ENCODE assay signal across 30 cellular contexts in the genomic region with DNA sequence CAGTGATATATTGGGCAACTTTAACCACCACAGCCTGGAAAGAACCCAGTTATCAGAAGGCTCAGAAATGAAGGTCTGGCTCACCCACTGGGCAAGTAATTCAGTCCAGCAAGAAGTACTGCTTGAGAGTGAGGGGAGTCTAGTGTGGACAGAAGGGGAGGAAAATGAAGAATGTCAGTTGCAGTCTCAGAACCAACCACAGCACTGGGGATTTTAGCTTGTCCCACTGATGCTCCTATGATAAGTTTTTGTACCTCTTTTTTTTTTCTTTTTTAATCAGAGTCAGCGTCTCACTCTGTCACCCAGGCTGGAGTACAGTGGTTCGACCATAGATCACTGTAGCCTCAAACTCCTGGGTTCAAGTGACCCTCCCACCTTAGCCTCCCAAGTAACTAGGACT. TPM values are rescaled to one million over a fixed set of nuclear protein-coding genes. Genes with fewer than 3 reads are reported as not detected.
"Had no signal": no experiment of that assay in that cellular context is flagged by ENCODE, and none has a peak within 500 bp of the region (broad histone marks: within the 10 kb centered on the region; RNA-seq: fewer than 3 reads in every experiment).

No MANE protein-coding gene starts in this region.

- H3K27me3 ChIP-seq: heart right ventricle, tibial artery had no signal

- H3K27me3 Mint-ChIP-seq: activated T-helper 17 cell treated with anti-CD3 and anti-CD28 coated beads, Interleukin-2, amount 50 U/mL, for 72 hours; dendritic cell treated with granulocyte-macrophage colony-stimulating factor and Interleukin-4, amounts not matched to agents 40 ng/mL and 50 ng/mL, for 4 days; memory B cell had no signal

- H3K4me3 ChIP-seq: heart right ventricle, tibial artery had no signal

- H3K36me3 ChIP-seq: heart right ventricle, tibial artery had no signal

- ATAC-seq: activated T-helper 17 cell treated with anti-CD3 and anti-CD28 coated beads, Interleukin-2, amount 50 U/mL, for 72 hours; heart right ventricle; left cardiac atrium; sciatic nerve had no signal

- H3K9me3 Mint-ChIP-seq: activated CD4-positive, alpha-beta memory T cell treated with anti-CD3 and anti-CD28 coated beads, Interleukin-2, amount 10 ng/mL, durations not matched to agents 7 days and 5 days; activated naive CD4-positive, alpha-beta T cell treated with anti-CD3 and anti-CD28 coated beads for 36 hours; activated T-helper 17 cell treated with anti-CD3 and anti-CD28 coated beads, Interleukin-2, amount 50 U/mL, for 72 hours; brain; dendritic cell treated with granulocyte-macrophage colony-stimulating factor and Interleukin-4, amounts not matched to agents 40 ng/mL and 50 ng/mL, for 4 days; memory B cell; neural crest cell; T-helper 1 cell treated with Interleukin-12 subunit alpha and Interleukin-12 subunit beta and Interleukin-4 antibody, amounts not matched to agents 30 μg/mL and 1 μg/mL, for 36 hours had no signal

- H3K27ac ChIP-seq: heart right ventricle, tibial artery had no signal

- H3K4me1 ChIP-seq: heart right ventricle, tibial artery had no signal

- H3K27ac Mint-ChIP-seq: activated CD4-positive, alpha-beta memory T cell treated with anti-CD3 and anti-CD28 coated beads, Interleukin-2, amount 10 ng/mL, durations not matched to agents 7 days and 5 days; activated naive CD4-positive, alpha-beta T cell treated with anti-CD3 and anti-CD28 coated beads for 36 hours; activated T-helper 17 cell treated with anti-CD3 and anti-CD28 coated beads, Interleukin-2, amount 50 U/mL, for 72 hours; brain; dendritic cell treated with granulocyte-macrophage colony-stimulating factor and Interleukin-4, amounts not matched to agents 40 ng/mL and 50 ng/mL, for 4 days; memory B cell; T-helper 1 cell treated with Interleukin-12 subunit alpha and Interleukin-12 subunit beta and Interleukin-4 antibody, amounts not matched to agents 30 μg/mL and 1 μg/mL, for 36 hours had no signal

- H3K36me3 Mint-ChIP-seq: brain, memory B cell had no signal

- H3K9me3 ChIP-seq: heart right ventricle, tibial artery had no signal

- H3K4me3 Mint-ChIP-seq: activated CD4-positive, alpha-beta memory T cell treated with anti-CD3 and anti-CD28 coated beads, Interleukin-2, amount 10 ng/mL, durations not matched to agents 7 days and 5 days; activated naive CD4-positive, alpha-beta T cell treated with anti-CD3 and anti-CD28 coated beads for 36 hours; activated T-helper 17 cell treated with anti-CD3 and anti-CD28 coated beads, Interleukin-2, amount 50 U/mL, for 72 hours; brain; dendritic cell treated with granulocyte-macrophage colony-stimulating factor and Interleukin-4, amounts not matched to agents 40 ng/mL and 50 ng/mL, for 4 days; memory B cell; neural crest cell; T-helper 1 cell treated with Interleukin-12 subunit alpha and Interleukin-12 subunit beta and Interleukin-4 antibody, amounts not matched to agents 30 μg/mL and 1 μg/mL, for 36 hours had no signal

- DNase-seq: activated CD4-positive, alpha-beta memory T cell treated with anti-CD3 and anti-CD28 coated beads, Interleukin-2, amount 10 ng/mL, durations not matched to agents 7 days and 5 days; activated CD4-positive, alpha-beta T cell treated with anti-CD3 and anti-CD28 coated beads for 4 hours; activated CD4-positive, CD25-positive, alpha-beta regulatory T cell; activated naive CD4-positive, alpha-beta T cell treated with anti-CD3 and anti-CD28 coated beads for 36 hours; activated T-cell treated with anti-CD3 and anti-CD28 coated beads, Interleukin-2, amount 50 U/mL, for 1 hour; aorta; effector CD4-positive, alpha-beta T cell; erythroblast; foreskin fibroblast; heart right ventricle; islet precursor cell; left cardiac atrium; posterior cingulate gyrus; stimulated activated CD4-positive, alpha-beta T cell treated with anti-CD3 and anti-CD28 coated beads, Interleukin-2, amount 100 ng/mL, for 48 hours; stimulated activated CD8-positive, alpha-beta memory T cell treated with anti-CD3 and anti-CD28 coated beads, Interleukin-4, amount 100 ng/mL, for 48 hours; stimulated activated naive CD4-positive, alpha-beta T cell treated with Interleukin-2 at 50 U/mL for 16 hours; substantia nigra; T1000 had no signal

- H3K4me1 Mint-ChIP-seq: activated CD4-positive, alpha-beta memory T cell treated with anti-CD3 and anti-CD28 coated beads, Interleukin-2, amount 10 ng/mL, durations not matched to agents 7 days and 5 days; activated T-helper 17 cell treated with anti-CD3 and anti-CD28 coated beads, Interleukin-2, amount 50 U/mL, for 72 hours; brain; neural crest cell had no signal

RNA-seq across cellular contexts. Expression of a gene that starts 23.2 kb away (rescaled TPM):
- total RNA-seq: cardiac septum, renal cortical epithelial cell had no signal
- polyA plus RNA-seq: fibroblast of lung had no signal

RNA-seq across cellular contexts. Expression of a gene that starts 30.2 kb away (rescaled TPM):
- polyA plus RNA-seq: aorta, urinary bladder had no signal
